ENCODE assay signal across 9 cellular contexts in genomic region chr16:75306102-75306762, GRCh38. TPM values are rescaled to one million over a fixed set of nuclear protein-coding genes. Genes with fewer than 3 reads are reported as not detected.
DNase-seq lines count a peak whose midpoint lies in the region; ATAC-seq and TF ChIP-seq lines count a peak whose summit lies in the region.
"Had no signal": no experiment of that assay in that cellular context is flagged by ENCODE, and none has a peak within 500 bp of the region (broad histone marks: within the 10 kb centered on the region; RNA-seq: fewer than 3 reads in every experiment).

No MANE protein-coding gene starts in this region.

- no peak for TF ChIP-seq CTCF in C4-2B (conservative IDR thresholded peaks at IDR 0.05)
- TF ChIP-seq CTCF in Panc1 (IDR thresholded peaks at IDR 0.05), result no peak
- TF ChIP-seq CTCF in osteoblast (IDR thresholded peaks at IDR 0.05; ENCODE audit: extremely low read depth, low read depth, low read length), result no peak

- CTCF ChIA-PET in Panc1 (lab: Charles Lee), result no interaction called here

- no peak overlapping the region for H2AFZ ChIP-seq in osteoblast (ENCODE audit: low read length)

- H3K4me3 ChIP-seq in Panc1 (ENCODE audit: low read depth in 2 of 2, low read length in 2 of 2) (no peak overlapping the region), osteoblast (ENCODE audit: insufficient read depth, low read length) (no peak overlapping the region)

- BruUV-seq in Panc1 (replicated peaks; lab: Mats Ljungman, UMichigan), result no TSS peak

- no peaks in the 10 kb centered on the region for H3K27me3 ChIP-seq in Panc1 (ENCODE audit: control insufficient read depth, insufficient read depth, low read length)
- H3K27me3 ChIP-seq in osteoblast (ENCODE audit: insufficient read depth, low read length), result no peaks in the 10 kb centered on the region

- DNase-seq in Panc1 (ENCODE audit: low read depth, low spot score) (no peak), osteoblast (ENCODE audit: insufficient read length, low spot score, missing footprints) (peak; percentile 71), NCI-H748 (lab: John Stamatoyannopoulos, UW; ENCODE audit: unreplicated experiment) (no peak), AG20443 (ENCODE audit: low spot score) (no peak)
- DNase-seq: GDM1 had no signal

- POLR2A ChIA-PET in Panc1 (lab: Charles Lee), result interaction anchor here (0.6 to 1.5 kb wide), 2 partner anchors 17 to 61 kb away, joined by 4 to 6 read pairs; no protein-coding TSS in a partner anchor

- H3K9me3 ChIP-seq in Panc1 (ENCODE audit: control insufficient read depth, insufficient read depth, low read depth, low read length) (no peaks in the 10 kb centered on the region), osteoblast (ENCODE audit: low read depth, low read length) (no peaks in the 10 kb centered on the region)

- peak overlapping the region; percentile 63 for H3K4me2 ChIP-seq in osteoblast (ENCODE audit: insufficient read depth, low read length)

- in situ Hi-C loops in Panc1 (cut with HindIII; ENCODE audit: low pct_unique_long_range_greater_than_20kb, low sequenced_read_pairs), result no loop called here

- ATAC-seq in Panc1, result peak; percentile 45
- peak; percentile 39 for ATAC-seq in esophagus mucosa
- no peak for ATAC-seq in GM19455 (IDR thresholded peaks at IDR 0.05; ENCODE audit: unreplicated experiment)
- no peak for ATAC-seq in GM21390 (IDR thresholded peaks at IDR 0.05; ENCODE audit: unreplicated experiment)

- peaks cover 34% of the 10 kb centered on the region for H3K4me1 ChIP-seq in Panc1 (ENCODE audit: control insufficient read depth, insufficient read depth, low read length)
- peaks cover 30% of the 10 kb centered on the region for H3K4me1 ChIP-seq in osteoblast (ENCODE audit: insufficient read depth, low read length)

- H3K79me2 ChIP-seq in osteoblast (ENCODE audit: insufficient read depth, low read length), result peaks cover 2% of the 10 kb centered on the region

- intact Hi-C loops in Panc1 (cut with micrococcal nuclease; ENCODE audit: unreplicated experiment), result no loop called here

- H4K20me1 ChIP-seq in osteoblast (ENCODE audit: insufficient read depth, low read length), result no peaks in the 10 kb centered on the region

- H3K36me3 ChIP-seq in Panc1 (ENCODE audit: control insufficient read depth, insufficient read depth, low read length) (no peaks in the 10 kb centered on the region; the same call in 1 of the 2 replicates), osteoblast (ENCODE audit: insufficient read depth, low read length) (peaks cover 8% of the 10 kb centered on the region)

- H3K27ac ChIP-seq in C4-2B (peak overlapping the region; percentile 94), Panc1 (ENCODE audit: low read length) (peak overlapping the region; percentile 92), osteoblast (ENCODE audit: low read depth, low read length) (peak overlapping the region; percentile 97)

RNA-seq across cellular contexts. Expression of gene BCAR1, which starts 54.8 kb away (rescaled TPM):
- total RNA-seq in Panc1 (2021; ENCODE audit: unreplicated experiment) (120 TPM), esophagus mucosa (33.0 TPM), osteoblast (66.9 and 75.3 TPM in 2 replicates)
- 112 TPM for polyA plus RNA-seq in Panc1 (2012; ENCODE audit: insufficient read length)

Comparison
In these comparisons a context has a peak if more than half of its experiments do, and no peak if none do; other contexts are left out.
1. ATAC-seq: peak in Panc1 (single experiment) and esophagus mucosa (single experiment); none in GM19455 (single experiment) and GM21390 (single experiment).
2. Peak in every context shown above with its lines, with median percentiles within 50 percentile points of each other: H3K27ac ChIP-seq.